ENCODE assay signal across 8 cellular contexts in the genomic region with DNA sequence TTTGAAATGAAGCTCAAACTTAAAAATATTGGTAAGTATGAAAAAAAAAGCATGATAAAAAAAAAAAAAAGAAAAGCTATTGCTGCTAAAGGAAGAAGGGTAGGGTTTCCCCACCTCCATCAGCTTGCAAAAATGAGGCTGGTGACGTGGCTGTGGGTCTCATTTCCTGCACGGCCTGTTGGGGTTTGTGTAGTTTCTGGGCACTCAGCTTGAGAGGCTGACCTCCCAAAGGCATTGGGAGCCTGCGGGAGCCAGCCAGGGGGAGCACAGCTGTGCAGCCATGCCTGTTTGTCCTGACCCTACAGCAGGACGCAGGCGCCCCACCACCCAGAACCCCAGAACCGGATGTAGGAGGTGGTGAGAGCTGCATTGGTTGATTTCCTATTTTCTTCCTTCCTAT. TPM values are rescaled to one million over a fixed set of nuclear protein-coding genes. Genes with fewer than 3 reads are reported as not detected.
DNase-seq lines count a peak whose midpoint lies in the region; ATAC-seq, FAIRE-seq and TF ChIP-seq lines count a peak whose summit lies in the region.

No MANE protein-coding gene starts in this region.

- no peaks in the 10 kb centered on the region for H3K36me3 Mint-ChIP-seq in activated naive CD8-positive, alpha-beta T cell treated with anti-CD3 and anti-CD28 coated beads, Interleukin-2, amount 50 U/mL, for 24 hours (ENCODE audit: low read depth)

- H3K9me3 Mint-ChIP-seq in activated naive CD8-positive, alpha-beta T cell treated with anti-CD3 and anti-CD28 coated beads, Interleukin-2, amount 50 U/mL, for 24 hours: no peaks in the 10 kb centered on the region

- no peak overlapping the region for H3K4me3 Mint-ChIP-seq in activated naive CD8-positive, alpha-beta T cell treated with anti-CD3 and anti-CD28 coated beads, Interleukin-2, amount 50 U/mL, for 24 hours

- H3K9me3 ChIP-seq in MG63: no peaks in the 10 kb centered on the region

- H3K4me3 ChIP-seq in MG63: no peak overlapping the region

- TF ChIP-seq POLR2A in GM12891 (IDR thresholded peaks at IDR 0.05; ENCODE audit: low read depth, low read length): no peak

- no peaks in the 10 kb centered on the region for H3K36me3 ChIP-seq in MG63

- peak; percentile 70 for ATAC-seq in HG02642 (IDR thresholded peaks at IDR 0.05; ENCODE audit: poor library complexity, unreplicated experiment)
- ATAC-seq in activated naive CD8-positive, alpha-beta T cell treated with anti-CD3 and anti-CD28 coated beads, Interleukin-2, amount 50 U/mL, for 24 hours: peak; percentile 86

- H3K4me1 Mint-ChIP-seq in activated naive CD8-positive, alpha-beta T cell treated with anti-CD3 and anti-CD28 coated beads, Interleukin-2, amount 50 U/mL, for 24 hours: peaks cover 70% of the 10 kb centered on the region

- H3K27me3 ChIP-seq in MG63: peaks cover under 1% of the 10 kb centered on the region; the same call in 1 of the 2 replicates

- no peaks in the 10 kb centered on the region for H3K27me3 Mint-ChIP-seq in activated naive CD8-positive, alpha-beta T cell treated with anti-CD3 and anti-CD28 coated beads, Interleukin-2, amount 50 U/mL, for 24 hours

- H3K27ac Mint-ChIP-seq in activated naive CD8-positive, alpha-beta T cell treated with anti-CD3 and anti-CD28 coated beads, Interleukin-2, amount 50 U/mL, for 24 hours: peak overlapping the region; percentile 69

- FAIRE-seq in GM12891 (lab: Jason Lieb, UNC): peak; percentile 83

- DNase-seq in GM12891 (ENCODE audit: insufficient read length, low spot score) (peak; percentile 40), T-helper 1 cell (peak; percentile 34 to 91 (median 55)), MG63 (no peak), NCI-H128 (lab: John Stamatoyannopoulos, UW; ENCODE audit: unreplicated experiment) (no peak), cortex of kidney (lab: John Stamatoyannopoulos, UW) (no peak)
- peak; percentile 77 for DNase-seq in activated naive CD8-positive, alpha-beta T cell treated with anti-CD3 and anti-CD28 coated beads, Interleukin-2, amount 50 U/mL, for 24 hours
- DNase-seq in stimulated activated CD4-positive, alpha-beta T cell treated with anti-CD3 and anti-CD28 coated beads, Interleukin-4, amount 100 ng/mL, for 1 hour: peak; percentile 60

TF ChIP-seq in GM12891, 5 proteins besides CTCF, POLR2A, EP300 and RAD21:
- TF ChIP-seq PAX5 (IDR thresholded peaks at IDR 0.05; ENCODE audit: insufficient read depth, low read length, severe bottlenecking) (no peak), POU2F2 (IDR thresholded peaks at IDR 0.05; ENCODE audit: low read depth, low read length) (peak; percentile 38; the same call in 1 of the 2 replicates), SPI1 (IDR thresholded peaks at IDR 0.05; ENCODE audit: low read depth, low read length) (no peak)
TF ChIP-seq in GM12891: peak in this region for 1.

RNA-seq across cellular contexts. Expression of a gene that starts 48.8 kb away (rescaled TPM):
- 46.2 TPM for polyA plus RNA-seq in GM12891 (2012; ENCODE audit: low read depth, missing spikeins)
- total RNA-seq in MG63 (2014; rRNA removed; shearing (Covaris generic); ENCODE audit: low replicate concordance): not detected in 2 replicates

Comparison
In these comparisons a context has a peak if more than half of its experiments do, and no peak if none do; other contexts are left out.
1. DNase-seq: peak in GM12891 (single experiment), T-helper 1 cell (5 of 5), activated naive CD8-positive, alpha-beta T cell treated with anti-CD3 and anti-CD28 coated beads, Interleukin-2, amount 50 U/mL, for 24 hours (single experiment) and stimulated activated CD4-positive, alpha-beta T cell treated with anti-CD3 and anti-CD28 coated beads, Interleukin-4, amount 100 ng/mL, for 1 hour (single experiment); none in MG63 (single experiment), NCI-H128 (single experiment) and cortex of kidney (single experiment).